In genomic region chr21:45410151-45410864, GRCh38 we compare ENCODE assay signal across 1 cellular context.
TF ChIP-seq lines count a peak whose summit lies in the region.

No MANE protein-coding gene starts in this region.

TF ChIP-seq in GM23338, 12 proteins besides CTCF, POLR2A, EP300 and RAD21 (continued from another document):
- TF ChIP-seq, protein P1, sequence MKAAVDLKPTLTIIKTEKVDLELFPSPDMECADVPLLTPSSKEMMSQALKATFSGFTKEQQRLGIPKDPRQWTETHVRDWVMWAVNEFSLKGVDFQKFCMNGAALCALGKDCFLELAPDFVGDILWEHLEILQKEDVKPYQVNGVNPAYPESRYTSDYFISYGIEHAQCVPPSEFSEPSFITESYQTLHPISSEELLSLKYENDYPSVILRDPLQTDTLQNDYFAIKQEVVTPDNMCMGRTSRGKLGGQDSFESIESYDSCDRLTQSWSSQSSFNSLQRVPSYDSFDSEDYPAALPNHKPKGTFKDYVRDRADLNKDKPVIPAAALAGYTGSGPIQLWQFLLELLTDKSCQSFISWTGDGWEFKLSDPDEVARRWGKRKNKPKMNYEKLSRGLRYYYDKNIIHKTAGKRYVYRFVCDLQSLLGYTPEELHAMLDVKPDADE (IDR thresholded peaks at IDR 0.05), result no peak
- no peak for TF ChIP-seq ZNF331 (CRISPR knock-in tag; IDR thresholded peaks at IDR 0.05; ENCODE audit: low read depth)
